8 cellular contexts compared by ENCODE assay signal in the genomic region with DNA sequence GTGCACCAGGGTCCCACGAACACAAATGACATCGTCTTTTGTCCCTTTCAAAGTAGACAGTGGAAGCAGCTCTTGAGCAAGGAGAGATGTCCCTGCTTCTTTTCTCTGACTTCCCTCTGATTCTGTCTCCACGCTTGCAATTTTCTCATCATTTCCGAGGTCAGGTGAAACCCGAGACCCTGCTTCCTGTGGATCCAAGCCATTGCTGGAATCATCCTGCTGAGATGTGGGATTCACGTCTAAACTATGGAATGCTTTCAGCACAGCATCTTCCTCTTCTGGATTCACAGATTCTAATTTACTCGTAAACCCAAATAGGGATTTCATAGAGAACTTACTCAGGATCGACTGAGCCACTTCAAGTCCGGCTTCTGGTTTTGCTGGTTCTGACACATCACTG.
DNase-seq lines count a peak whose midpoint lies in the region; ATAC-seq, FAIRE-seq and TF ChIP-seq lines count a peak whose summit lies in the region.

No MANE protein-coding gene starts in this region.

- no peak for ATAC-seq in mucosa of descending colon

- no peaks in the 10 kb centered on the region for H3K4me1 ChIP-seq in mucosa of descending colon (ENCODE audit: low read depth)

- CTCF ChIA-PET in activated naive CD4-positive, alpha-beta T cell treated with anti-CD3 and anti-CD28 coated beads for 36 hours (lab: Charles Lee), result no interaction called here

- intact Hi-C loops in activated naive CD4-positive, alpha-beta T cell treated with anti-CD3 and anti-CD28 coated beads for 36 hours (cut with micrococcal nuclease), result loop anchor here (5.0 to 10.0 kb wide), 2 partner anchors 40 to 403 kb away; no protein-coding TSS in a partner anchor
- intact Hi-C loops in mucosa of descending colon (cut with DNase I, micrococcal nuclease), result loop anchor here in 1 of 2 donors (5.0 kb wide), 1 partner anchor 35 kb away; no protein-coding TSS in a partner anchor

- peaks cover 5% of the 10 kb centered on the region for H3K27me3 Mint-ChIP-seq in activated naive CD4-positive, alpha-beta T cell treated with anti-CD3 and anti-CD28 coated beads for 36 hours (ENCODE audit: low read depth)

- H3K4me3 ChIP-seq in mucosa of descending colon, result no peak overlapping the region

- H3K36me3 ChIP-seq in mucosa of descending colon (ENCODE audit: low read depth), result no peaks in the 10 kb centered on the region

- H3K36me3 Mint-ChIP-seq in activated naive CD4-positive, alpha-beta T cell treated with anti-CD3 and anti-CD28 coated beads for 36 hours (ENCODE audit: low read depth), result no peaks in the 10 kb centered on the region

- no peak for FAIRE-seq in urothelium cell line (lab: Jason Lieb, UNC)

- no peak for TF ChIP-seq CTCF in mucosa of descending colon (IDR thresholded peaks at IDR 0.05)

- peaks cover 9% of the 10 kb centered on the region for H3K4me1 Mint-ChIP-seq in activated naive CD4-positive, alpha-beta T cell treated with anti-CD3 and anti-CD28 coated beads for 36 hours (ENCODE audit: low read depth)

- H3K9me3 ChIP-seq in mucosa of descending colon, result no peaks in the 10 kb centered on the region

- H3K9me3 Mint-ChIP-seq in activated naive CD4-positive, alpha-beta T cell treated with anti-CD3 and anti-CD28 coated beads for 36 hours, result no peaks in the 10 kb centered on the region

- H3K27ac Mint-ChIP-seq in activated naive CD4-positive, alpha-beta T cell treated with anti-CD3 and anti-CD28 coated beads for 36 hours, result no peak overlapping the region

- H3K4me3 Mint-ChIP-seq in activated naive CD4-positive, alpha-beta T cell treated with anti-CD3 and anti-CD28 coated beads for 36 hours, result peak overlapping the region; percentile 22

- DNase-seq in activated naive CD4-positive, alpha-beta T cell treated with anti-CD3 and anti-CD28 coated beads for 36 hours, result no peak
- DNase-seq in activated naive CD4-positive, alpha-beta T cell treated with Interleukin-2 at 50 U/mL for 16 hours, result no peak
- DNase-seq in amniotic stem cell (lab: John Stamatoyannopoulos, UW) (peak; percentile 49), medulla oblongata (ENCODE audit: extremely low spot score) (peak; percentile 11), urothelium cell line (ENCODE audit: low spot score) (peak; percentile 20), inferior parietal cortex (ENCODE audit: extremely low spot score) (no peak), mucosa of descending colon (no peak)
- no peak for DNase-seq in effector CD8-positive, alpha-beta T cell (lab: John Stamatoyannopoulos, UW)

Comparison
In these comparisons a context has a peak if more than half of its experiments do, and no peak if none do; other contexts are left out.
1. DNase-seq: peak in amniotic stem cell (single experiment), medulla oblongata (single experiment) and urothelium cell line (single experiment); none in activated naive CD4-positive, alpha-beta T cell treated with anti-CD3 and anti-CD28 coated beads for 36 hours (single experiment), activated naive CD4-positive, alpha-beta T cell treated with Interleukin-2 at 50 U/mL for 16 hours (single experiment), effector CD8-positive, alpha-beta T cell (single experiment), inferior parietal cortex (single experiment) and mucosa of descending colon (0 of 3).